In genomic region chrX:47644557-47645091, GRCh38 we compare ENCODE assay signal across 6 cellular contexts. TPM values are rescaled to one million over a fixed set of nuclear protein-coding genes. Genes with fewer than 3 reads are reported as not detected.
DNase-seq lines count a peak whose midpoint lies in the region; ATAC-seq and TF ChIP-seq lines count a peak whose summit lies in the region.

No MANE protein-coding gene starts in this region.

- H3K27ac Mint-ChIP-seq in activated CD8-positive, alpha-beta memory T cell treated with anti-CD3 and anti-CD28 coated beads, Interleukin-2, amount 10 ng/mL, durations not matched to agents 7 days and 5 days = no peak overlapping the region

- no peak for TF ChIP-seq EP300 in esophagus muscularis mucosa (IDR thresholded peaks at IDR 0.05)

- 59% methylated on average over 12 of the region's 12 CpGs for WGBS in esophagus muscularis mucosa

- peak in 2 of 3 experiments; percentile 26 to 34 for TF ChIP-seq CTCF in esophagus muscularis mucosa (IDR thresholded peaks at IDR 0.05)

- H3K36me3 Mint-ChIP-seq in activated CD8-positive, alpha-beta memory T cell treated with anti-CD3 and anti-CD28 coated beads, Interleukin-2, amount 10 ng/mL, durations not matched to agents 7 days and 5 days = peaks cover 46% of the 10 kb centered on the region

- H3K4me1 ChIP-seq in esophagus muscularis mucosa = peaks cover 6 to 30% (median 20%) of the 10 kb centered on the region in 4 donors

- DNase-seq in AG08395 (ENCODE audit: low spot score) (peak; percentile 28), LHCN-M2 (ENCODE audit: low read depth) (peak; percentile 21), esophagus muscularis mucosa (ENCODE audit: extremely low spot score) (no peak), pons (ENCODE audit: low spot score) (no peak), NCI-H2029 (lab: John Stamatoyannopoulos, UW) (no peak)
- DNase-seq in activated CD8-positive, alpha-beta memory T cell treated with anti-CD3 and anti-CD28 coated beads, Interleukin-2, amount 10 ng/mL, durations not matched to agents 7 days and 5 days = no peak

- CTCF ChIA-PET in activated CD8-positive, alpha-beta memory T cell treated with anti-CD3 and anti-CD28 coated beads, Interleukin-2, amount 10 ng/mL, durations not matched to agents 7 days and 5 days (lab: Charles Lee) = no interaction called here

- H3K4me3 Mint-ChIP-seq in activated CD8-positive, alpha-beta memory T cell treated with anti-CD3 and anti-CD28 coated beads, Interleukin-2, amount 10 ng/mL, durations not matched to agents 7 days and 5 days = no peak overlapping the region

- H3K27me3 Mint-ChIP-seq in activated CD8-positive, alpha-beta memory T cell treated with anti-CD3 and anti-CD28 coated beads, Interleukin-2, amount 10 ng/mL, durations not matched to agents 7 days and 5 days = no peaks in the 10 kb centered on the region

- H3K9me3 Mint-ChIP-seq in activated CD8-positive, alpha-beta memory T cell treated with anti-CD3 and anti-CD28 coated beads, Interleukin-2, amount 10 ng/mL, durations not matched to agents 7 days and 5 days (ENCODE audit: low read depth) = no peaks in the 10 kb centered on the region

- peaks cover 0 to 19% (median 17%) of the 10 kb centered on the region in 4 donors for H3K36me3 ChIP-seq in esophagus muscularis mucosa

- no peak for TF ChIP-seq POLR2A in esophagus muscularis mucosa (IDR thresholded peaks at IDR 0.05; ENCODE audit: low read depth)

- H3K27me3 ChIP-seq in esophagus muscularis mucosa = peaks cover 0 to 6% (median 0%) of the 10 kb centered on the region in 4 donors

- intact Hi-C loops in esophagus muscularis mucosa (cut with DNase I) = loop anchor here (10.0 kb wide), 1 partner anchor 380 kb away; no protein-coding TSS in a partner anchor

- no peak overlapping the region for H3K27ac ChIP-seq in esophagus muscularis mucosa (replicated peaks in 1 of 4)

- H3K9me3 ChIP-seq in esophagus muscularis mucosa = peaks cover 0 to 8% (median 0%) of the 10 kb centered on the region in 4 donors

- ATAC-seq in activated CD8-positive, alpha-beta memory T cell treated with anti-CD3 and anti-CD28 coated beads, Interleukin-2, amount 10 ng/mL, durations not matched to agents 7 days and 5 days = no peak

- peaks cover 39% of the 10 kb centered on the region for H3K4me1 Mint-ChIP-seq in activated CD8-positive, alpha-beta memory T cell treated with anti-CD3 and anti-CD28 coated beads, Interleukin-2, amount 10 ng/mL, durations not matched to agents 7 days and 5 days

- H3K4me3 ChIP-seq in esophagus muscularis mucosa = no peak overlapping the region

RNA-seq across cellular contexts. Expression of gene ELK1, which starts 5.7 kb away (rescaled TPM):
- 44.2 and 46.8 TPM in 2 replicates for total RNA-seq in LHCN-M2 (2014; rRNA removed)
- 25.2 TPM for polyA plus RNA-seq in LHCN-M2 (2012)
- total RNA-seq in esophagus muscularis mucosa = 10 to 100 TPM; 19.1 to 35.3 (median 25.1) TPM
- total RNA-seq in activated CD8-positive, alpha-beta memory T cell treated with anti-CD3 and anti-CD28 coated beads, Interleukin-2, amount 10 ng/mL, durations not matched to agents 7 days and 5 days = 10 to 100 TPM; 51.4 to 57.4 TPM

RNA-seq across cellular contexts. Expression of gene UXT, which starts 14.4 kb away (rescaled TPM):
- total RNA-seq in LHCN-M2 (2014; rRNA removed) = 109 and 156 TPM in 2 replicates
- 216 TPM for polyA plus RNA-seq in LHCN-M2 (2012)
- total RNA-seq in esophagus muscularis mucosa = 10 to 100 TPM; 75.9 to 98.0 (median 90.4) TPM
- 100 to 1,000 TPM; 118 to 151 TPM for total RNA-seq in activated CD8-positive, alpha-beta memory T cell treated with anti-CD3 and anti-CD28 coated beads, Interleukin-2, amount 10 ng/mL, durations not matched to agents 7 days and 5 days

RNA-seq across cellular contexts. Expression of gene CFP, which starts 14.9 kb away (rescaled TPM):
- total RNA-seq in LHCN-M2 (2014; rRNA removed) (0.34 TPM in 1 of 2 replicates, not detected in the other), esophagus muscularis mucosa (10 to 100 TPM in 2 of 4 donors, 1 to 10 TPM in 2; 6.8 to 16.1 (median 9.9) TPM)
- 0.30 TPM for polyA plus RNA-seq in LHCN-M2 (2012)
- 1 to 10 TPM; 2.7 to 4.0 TPM for total RNA-seq in activated CD8-positive, alpha-beta memory T cell treated with anti-CD3 and anti-CD28 coated beads, Interleukin-2, amount 10 ng/mL, durations not matched to agents 7 days and 5 days

RNA-seq across cellular contexts. Expression of gene SYN1, which starts 25.0 kb away (rescaled TPM):
- total RNA-seq in LHCN-M2 (2014; rRNA removed) (0.17 and 0.51 TPM in 2 replicates), esophagus muscularis mucosa (under 1 TPM; 0.42 to 0.98 (median 0.56) TPM)
- 0.26 TPM for polyA plus RNA-seq in LHCN-M2 (2012)
- under 1 TPM; 0.09 to 0.15 TPM for total RNA-seq in activated CD8-positive, alpha-beta memory T cell treated with anti-CD3 and anti-CD28 coated beads, Interleukin-2, amount 10 ng/mL, durations not matched to agents 7 days and 5 days

Comparison
In these comparisons a context has a peak if more than half of its experiments do, and no peak if none do; other contexts are left out.
1. DNase-seq: peak in AG08395 (single experiment) and LHCN-M2 (single experiment); none in esophagus muscularis mucosa (single experiment), pons (single experiment), NCI-H2029 (single experiment) and activated CD8-positive, alpha-beta memory T cell treated with anti-CD3 and anti-CD28 coated beads, Interleukin-2, amount 10 ng/mL, durations not matched to agents 7 days and 5 days (single experiment).